ENCODE assay signal across 10 cellular contexts in genomic region chr1:59266180-59266926, GRCh38. TPM values are rescaled to one million over a fixed set of nuclear protein-coding genes. Genes with fewer than 3 reads are reported as not detected.
DNase-seq lines count a peak whose midpoint lies in the region; ATAC-seq lines count a peak whose summit lies in the region.
"Had no signal": no experiment of that assay in that cellular context is flagged by ENCODE, and none has a peak within 500 bp of the region (broad histone marks: within the 10 kb centered on the region; RNA-seq: fewer than 3 reads in every experiment).

No MANE protein-coding gene starts in this region.

- H3K4me1 ChIP-seq in right cardiac atrium (ENCODE audit: control insufficient read depth, insufficient read depth, low read length), result peaks cover 2% of the 10 kb centered on the region

- no peak overlapping the region for H3K4me3 ChIP-seq in right cardiac atrium (ENCODE audit: low read length)

- no peaks in the 10 kb centered on the region for H3K9me3 ChIP-seq in right cardiac atrium (ENCODE audit: control insufficient read depth, low read length)

- peak; percentile 49 for ATAC-seq in GM18520 (IDR thresholded peaks at IDR 0.05; ENCODE audit: unreplicated experiment)
- peak; percentile 88 for ATAC-seq in GM21723 (IDR thresholded peaks at IDR 0.05; ENCODE audit: unreplicated experiment)
- peak; percentile 82 for ATAC-seq in HG03520 (IDR thresholded peaks at IDR 0.05; ENCODE audit: unreplicated experiment)
- ATAC-seq in right cardiac atrium, result peak; percentile 42 to 64

- intact Hi-C loops in right cardiac atrium (cut with DNase I), result loop anchor here in 1 of 4 donors (10.0 kb wide), 1 partner anchor 92 kb away; no protein-coding TSS in a partner anchor

- H3K27ac ChIP-seq in right cardiac atrium (ENCODE audit: low read length), result no peak overlapping the region

- H3K27me3 ChIP-seq in right cardiac atrium (ENCODE audit: control insufficient read depth, insufficient read depth), result no peaks in the 10 kb centered on the region

- DNase-seq in right cardiac atrium, result peak in 1 of 3 donors; percentile 45
- no peak for DNase-seq in epidermal melanocyte (ENCODE audit: insufficient read length, low spot score)
- DNase-seq in SW 1271 (lab: John Stamatoyannopoulos, UW), result no peak
- DNase-seq in C1 segment of cervical spinal cord (lab: John Stamatoyannopoulos, UW), result no peak
- no peak for DNase-seq in stimulated activated naive CD4-positive, alpha-beta T cell (lab: John Stamatoyannopoulos, UW)
- DNase-seq: amygdala, T1000 had no signal

- WGBS in right cardiac atrium, result 52% methylated on average over 4 of the region's 4 CpGs

RNA-seq across cellular contexts. Expression of gene FGGY, which starts 30.5 kb away (rescaled TPM):
- total RNA-seq in right cardiac atrium, result 10 to 100 TPM; 17.4 to 20.5 (median 20.2) TPM
- polyA plus RNA-seq in right cardiac atrium, result 10.0 TPM
